23 cellular contexts compared by ENCODE assay signal in the genomic region with DNA sequence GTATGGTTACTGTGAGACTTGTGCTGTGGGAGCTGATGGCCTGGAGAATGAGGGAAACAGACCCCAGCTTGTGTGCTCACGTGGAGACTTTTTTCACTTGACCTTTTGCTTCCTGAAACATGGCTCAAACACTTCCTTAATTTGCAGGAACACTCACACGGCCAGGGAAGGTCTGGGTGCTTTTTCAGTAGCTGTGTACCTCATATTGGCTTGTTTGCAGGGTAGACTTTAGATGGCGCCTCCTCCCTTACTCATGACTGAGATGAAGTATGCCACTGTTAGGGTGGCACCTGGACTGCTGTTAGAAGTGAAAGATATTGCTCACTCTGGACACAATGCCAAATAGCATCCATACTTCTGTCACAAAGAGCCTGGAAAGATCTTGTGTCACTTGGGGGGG.
DNase-seq lines count a peak whose midpoint lies in the region; ATAC-seq and TF ChIP-seq lines count a peak whose summit lies in the region.
"Had no signal": no experiment of that assay in that cellular context is flagged by ENCODE, and none has a peak within 500 bp of the region (broad histone marks: within the 10 kb centered on the region; RNA-seq: fewer than 3 reads in every experiment).

No MANE protein-coding gene starts in this region.

- H3K27ac ChIP-seq in WERI-Rb-1 (no peak overlapping the region), lung (ENCODE audit: low read depth in 1 of 2, low read length in 1 of 2) (no peak overlapping the region)
- H3K27ac ChIP-seq: gastroesophageal sphincter, KMS-11, pancreas, testis had no signal

- 35 to 46% methylated on average over 3 of the region's 3 CpGs for WGBS in lung, 2 donors

- no peak overlapping the region for H2AFZ ChIP-seq in Loucy (ENCODE audit: low read length)

- ATAC-seq in lung (ENCODE audit: insufficient read depth, low FRiP score): no peak
- no peak for ATAC-seq in HG03025 (IDR thresholded peaks at IDR 0.05; ENCODE audit: low FRiP score, unreplicated experiment)
- ATAC-seq in HG02798 (IDR thresholded peaks at IDR 0.05; ENCODE audit: poor library complexity, unreplicated experiment): no peak
- ATAC-seq: activated T-cell treated with anti-CD3 and anti-CD28 coated beads, Interleukin-2, amount 50 U/mL, for 72 hours; gastroesophageal sphincter; natural killer cell treated with Interleukin-12 subunit alpha and Interleukin-12 subunit beta and Interleukin-15 and Interleukin-18, amount 100 ng/mL, for 72 hours; pancreas; PC-3; sciatic nerve had no signal

- no peaks in the 10 kb centered on the region for H3F3A ChIP-seq in Loucy (ENCODE audit: low read depth)

- H3K27me3 ChIP-seq in Loucy (ENCODE audit: insufficient read depth, low read length, poor library complexity, severe bottlenecking): no peaks in the 10 kb centered on the region
- H3K27me3 ChIP-seq in WERI-Rb-1 (ENCODE audit: insufficient read depth, low read depth, severe bottlenecking): no peaks in the 10 kb centered on the region
- no peaks in the 10 kb centered on the region for H3K27me3 ChIP-seq in lung (ENCODE audit: control insufficient read depth, insufficient read depth)
- H3K27me3 ChIP-seq: gastroesophageal sphincter, pancreas, testis had no signal

- H3K4me1 ChIP-seq in Loucy (ENCODE audit: insufficient read depth, low read length, poor library complexity, severe bottlenecking) (no peaks in the 10 kb centered on the region), lung (ENCODE audit: control insufficient read depth in 2 of 2, insufficient read depth in 2 of 2, low read length in 2 of 2) (peaks cover 0 to 2% of the 10 kb centered on the region in 2 donors)
- H3K4me1 ChIP-seq: gastroesophageal sphincter, pancreas, testis had no signal

- H3K9me2 ChIP-seq in Loucy (replicated peaks; ENCODE audit: low read depth, low read length): no peaks in the 10 kb centered on the region

- H3K9ac ChIP-seq in Loucy (ENCODE audit: low read depth, low read length, poor library complexity, severe bottlenecking): no peak overlapping the region
- H3K9ac ChIP-seq: KMS-11 had no signal

- H3K36me3 ChIP-seq in Loucy (ENCODE audit: insufficient read depth, low read length) (no peaks in the 10 kb centered on the region), WERI-Rb-1 (no peaks in the 10 kb centered on the region), lung (ENCODE audit: control insufficient read depth in 2 of 2, insufficient read depth in 2 of 2, low read length in 2 of 2) (no peaks in the 10 kb centered on the region)
- H3K36me3 ChIP-seq: gastroesophageal sphincter, pancreas had no signal

- peak; percentile 41 for DNase-seq in GDM1 (lab: John Stamatoyannopoulos, UW)
- peak; percentile 20 for DNase-seq in WERI-Rb-1
- DNase-seq in lung (ENCODE audit: low spot score): peak; percentile 14
- no peak for DNase-seq in stimulated activated CD4-positive, alpha-beta T cell treated with anti-CD3 and anti-CD28 coated beads, Interleukin-2, amount 100 ng/mL, for 48 hours
- DNase-seq: activated CD8-positive, alpha-beta memory T cell treated with anti-CD3 and anti-CD28 coated beads for 24 hours; activated naive CD4-positive, alpha-beta T cell treated with anti-CD3 and anti-CD28 coated beads, Interleukin-2, amount 50 U/mL, for 16 hours; activated T-cell treated with anti-CD3 and anti-CD28 coated beads, Interleukin-2, amount 50 U/mL, for 72 hours; anterior cingulate cortex; DMS79 treated with DMSO at 0.1 percent for 48 hours; H7; NCI-H1105; NCI-H524 treated with DMSO at 0.1 percent for 48 hours; pancreas; PC-3; SHP77 treated with DMSO at 0.1 percent for 48 hours; testis had no signal

- H3K4me3 ChIP-seq in Loucy (ENCODE audit: low read length, poor library complexity, severe bottlenecking) (no peak overlapping the region), WERI-Rb-1 (ENCODE audit: low read depth, low read length) (no peak overlapping the region), lung (no peak overlapping the region)
- H3K4me3 ChIP-seq: gastroesophageal sphincter, pancreas, testis had no signal

- H3K4me2 ChIP-seq in Loucy (ENCODE audit: low read depth, low read length, poor library complexity, severe bottlenecking): no peak overlapping the region
- H3K4me2 ChIP-seq: KMS-11 had no signal

- H4K20me1 ChIP-seq in Loucy (ENCODE audit: insufficient read depth, low read length, poor library complexity, severe bottlenecking): no peaks in the 10 kb centered on the region

- TF ChIP-seq CTCF in Loucy (conservative IDR thresholded peaks at IDR 0.05; ENCODE audit: low read length): peak; percentile 51
- TF ChIP-seq CTCF in WERI-Rb-1 (IDR thresholded peaks at IDR 0.05; ENCODE audit: low read depth, low read length): peak; percentile 41
- no peak for TF ChIP-seq CTCF in lung (IDR thresholded peaks at IDR 0.05; ENCODE audit: control extremely low read depth, extremely low read depth)

- H3K79me2 ChIP-seq in Loucy (ENCODE audit: insufficient read depth, low read length): no peaks in the 10 kb centered on the region

- no peaks in the 10 kb centered on the region for H3K9me3 ChIP-seq in Loucy (ENCODE audit: insufficient read depth, low read depth, low read length)
- H3K9me3 ChIP-seq in WERI-Rb-1 (ENCODE audit: severe bottlenecking): no peaks in the 10 kb centered on the region
- peaks cover 0 to 2% of the 10 kb centered on the region in 2 donors for H3K9me3 ChIP-seq in lung (ENCODE audit: control insufficient read depth in 2 of 2, insufficient read depth in 1 of 2, low read length in 1 of 2)
- H3K9me3 ChIP-seq: gastroesophageal sphincter, pancreas, testis had no signal

Comparison
In these comparisons a context has a peak if more than half of its experiments do, and no peak if none do; other contexts are left out.
1. DNase-seq: peak in GDM1 (single experiment), WERI-Rb-1 (single experiment) and lung (single experiment); none in stimulated activated CD4-positive, alpha-beta T cell treated with anti-CD3 and anti-CD28 coated beads, Interleukin-2, amount 100 ng/mL, for 48 hours (0 of 2).